In the genomic region with DNA sequence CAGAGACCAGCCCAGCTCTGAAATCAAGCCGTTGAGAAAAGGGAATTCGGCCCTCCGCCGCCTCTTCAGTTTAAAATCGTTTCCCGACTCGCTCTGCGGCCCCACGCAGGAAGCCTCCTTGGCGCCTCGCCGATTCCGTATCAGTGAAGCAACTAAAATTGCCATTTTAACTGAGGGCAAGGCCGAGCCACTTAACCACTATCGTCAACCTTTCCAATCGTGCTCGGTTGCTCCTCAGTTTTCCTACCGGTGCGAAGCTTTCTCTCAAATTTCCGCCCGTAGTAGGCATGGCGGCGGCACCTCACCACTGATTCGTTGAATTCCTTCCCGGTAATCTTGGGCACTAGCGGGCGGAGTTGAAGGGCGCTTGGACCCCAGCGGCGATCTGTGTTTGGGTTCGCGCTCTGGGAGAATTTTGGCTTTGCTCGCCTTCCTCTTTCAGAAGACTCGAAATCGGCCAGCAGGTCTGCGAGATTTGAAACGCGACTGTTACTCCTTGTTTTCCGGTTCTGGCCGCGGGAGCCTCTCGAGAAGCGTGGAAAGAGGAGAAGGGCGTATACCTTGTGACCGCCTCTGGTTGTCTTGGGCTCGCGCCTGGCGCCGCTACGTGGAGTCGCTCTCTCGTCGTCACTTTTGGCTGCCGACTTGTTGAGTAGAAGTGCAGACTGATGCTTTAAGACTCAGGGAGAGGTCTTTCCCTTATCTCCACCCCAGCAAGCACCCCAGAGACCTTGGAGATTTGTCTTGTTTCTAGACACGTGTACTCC, we compare ENCODE assay signal across 1 cellular context.
A peak's percentile ranks its signal among the peaks of the same experiment; 100 is the strongest.
TF ChIP-seq lines count a peak whose summit lies in the region.

A gene with protein sequence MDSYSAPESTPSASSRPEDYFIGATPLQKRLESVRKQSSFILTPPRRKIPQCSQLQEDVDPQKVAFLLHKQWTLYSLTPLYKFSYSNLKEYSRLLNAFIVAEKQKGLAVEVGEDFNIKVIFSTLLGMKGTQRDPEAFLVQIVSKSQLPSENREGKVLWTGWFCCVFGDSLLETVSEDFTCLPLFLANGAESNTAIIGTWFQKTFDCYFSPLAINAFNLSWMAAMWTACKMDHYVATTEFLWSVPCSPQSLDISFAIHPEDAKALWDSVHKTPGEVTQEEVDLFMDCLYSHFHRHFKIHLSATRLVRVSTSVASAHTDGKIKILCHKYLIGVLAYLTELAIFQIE (minus strand): TSS at position 569 of the 767 bp plus-strand sequence. CDS start 13,584 bp downstream, outside the sequence.
A gene with protein sequence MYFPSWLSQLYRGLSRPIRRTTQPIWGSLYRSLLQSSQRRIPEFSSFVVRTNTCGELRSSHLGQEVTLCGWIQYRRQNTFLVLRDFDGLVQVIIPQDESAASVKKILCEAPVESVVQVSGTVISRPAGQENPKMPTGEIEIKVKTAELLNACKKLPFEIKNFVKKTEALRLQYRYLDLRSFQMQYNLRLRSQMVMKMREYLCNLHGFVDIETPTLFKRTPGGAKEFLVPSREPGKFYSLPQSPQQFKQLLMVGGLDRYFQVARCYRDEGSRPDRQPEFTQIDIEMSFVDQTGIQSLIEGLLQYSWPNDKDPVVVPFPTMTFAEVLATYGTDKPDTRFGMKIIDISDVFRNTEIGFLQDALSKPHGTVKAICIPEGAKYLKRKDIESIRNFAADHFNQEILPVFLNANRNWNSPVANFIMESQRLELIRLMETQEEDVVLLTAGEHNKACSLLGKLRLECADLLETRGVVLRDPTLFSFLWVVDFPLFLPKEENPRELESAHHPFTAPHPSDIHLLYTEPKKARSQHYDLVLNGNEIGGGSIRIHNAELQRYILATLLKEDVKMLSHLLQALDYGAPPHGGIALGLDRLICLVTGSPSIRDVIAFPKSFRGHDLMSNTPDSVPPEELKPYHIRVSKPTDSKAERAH (plus strand): TSS at position 359 of the 767 bp plus-strand sequence. CDS start 557 bp downstream, outside the sequence.

TF ChIP-seq in SK-N-SH, 30 proteins besides CTCF, POLR2A, EP300 and RAD21 (continued from another document):
- TF ChIP-seq, protein P1, sequence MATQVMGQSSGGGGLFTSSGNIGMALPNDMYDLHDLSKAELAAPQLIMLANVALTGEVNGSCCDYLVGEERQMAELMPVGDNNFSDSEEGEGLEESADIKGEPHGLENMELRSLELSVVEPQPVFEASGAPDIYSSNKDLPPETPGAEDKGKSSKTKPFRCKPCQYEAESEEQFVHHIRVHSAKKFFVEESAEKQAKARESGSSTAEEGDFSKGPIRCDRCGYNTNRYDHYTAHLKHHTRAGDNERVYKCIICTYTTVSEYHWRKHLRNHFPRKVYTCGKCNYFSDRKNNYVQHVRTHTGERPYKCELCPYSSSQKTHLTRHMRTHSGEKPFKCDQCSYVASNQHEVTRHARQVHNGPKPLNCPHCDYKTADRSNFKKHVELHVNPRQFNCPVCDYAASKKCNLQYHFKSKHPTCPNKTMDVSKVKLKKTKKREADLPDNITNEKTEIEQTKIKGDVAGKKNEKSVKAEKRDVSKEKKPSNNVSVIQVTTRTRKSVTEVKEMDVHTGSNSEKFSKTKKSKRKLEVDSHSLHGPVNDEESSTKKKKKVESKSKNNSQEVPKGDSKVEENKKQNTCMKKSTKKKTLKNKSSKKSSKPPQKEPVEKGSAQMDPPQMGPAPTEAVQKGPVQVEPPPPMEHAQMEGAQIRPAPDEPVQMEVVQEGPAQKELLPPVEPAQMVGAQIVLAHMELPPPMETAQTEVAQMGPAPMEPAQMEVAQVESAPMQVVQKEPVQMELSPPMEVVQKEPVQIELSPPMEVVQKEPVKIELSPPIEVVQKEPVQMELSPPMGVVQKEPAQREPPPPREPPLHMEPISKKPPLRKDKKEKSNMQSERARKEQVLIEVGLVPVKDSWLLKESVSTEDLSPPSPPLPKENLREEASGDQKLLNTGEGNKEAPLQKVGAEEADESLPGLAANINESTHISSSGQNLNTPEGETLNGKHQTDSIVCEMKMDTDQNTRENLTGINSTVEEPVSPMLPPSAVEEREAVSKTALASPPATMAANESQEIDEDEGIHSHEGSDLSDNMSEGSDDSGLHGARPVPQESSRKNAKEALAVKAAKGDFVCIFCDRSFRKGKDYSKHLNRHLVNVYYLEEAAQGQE (IDR thresholded peaks at IDR 0.05; ENCODE audit: low read depth, low read length): peak; percentile 31
- TF ChIP-seq, protein P2, sequence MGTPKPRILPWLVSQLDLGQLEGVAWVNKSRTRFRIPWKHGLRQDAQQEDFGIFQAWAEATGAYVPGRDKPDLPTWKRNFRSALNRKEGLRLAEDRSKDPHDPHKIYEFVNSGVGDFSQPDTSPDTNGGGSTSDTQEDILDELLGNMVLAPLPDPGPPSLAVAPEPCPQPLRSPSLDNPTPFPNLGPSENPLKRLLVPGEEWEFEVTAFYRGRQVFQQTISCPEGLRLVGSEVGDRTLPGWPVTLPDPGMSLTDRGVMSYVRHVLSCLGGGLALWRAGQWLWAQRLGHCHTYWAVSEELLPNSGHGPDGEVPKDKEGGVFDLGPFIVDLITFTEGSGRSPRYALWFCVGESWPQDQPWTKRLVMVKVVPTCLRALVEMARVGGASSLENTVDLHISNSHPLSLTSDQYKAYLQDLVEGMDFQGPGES (IDR thresholded peaks at IDR 0.05; ENCODE audit: low read depth, low read length): no peak
- peak; percentile 69 for TF ChIP-seq CHD2 (IDR thresholded peaks at IDR 0.05; ENCODE audit: low read length, partially characterized antibody)
- peak; percentile 86 for TF ChIP-seq GABPA (IDR thresholded peaks at IDR 0.05; ENCODE audit: low read depth)
- peak; percentile 40 for TF ChIP-seq TAF1 (IDR thresholded peaks at IDR 0.05; ENCODE audit: borderline replicate concordance, low read depth, low read length)
- TF ChIP-seq, protein P3, sequence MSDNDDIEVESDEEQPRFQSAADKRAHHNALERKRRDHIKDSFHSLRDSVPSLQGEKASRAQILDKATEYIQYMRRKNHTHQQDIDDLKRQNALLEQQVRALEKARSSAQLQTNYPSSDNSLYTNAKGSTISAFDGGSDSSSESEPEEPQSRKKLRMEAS (IDR thresholded peaks at IDR 0.05; ENCODE audit: low read depth): peak; percentile 82
- no peak for TF ChIP-seq RCOR1 (IDR thresholded peaks at IDR 0.05; ENCODE audit: low read length)
- peak; percentile 61; the same call in 1 of the 2 replicates for TF ChIP-seq NFIC (IDR thresholded peaks at IDR 0.05; ENCODE audit: borderline replicate concordance)
- TF ChIP-seq ELF1 (IDR thresholded peaks at IDR 0.05): peak; percentile 96
